In the genomic region with DNA sequence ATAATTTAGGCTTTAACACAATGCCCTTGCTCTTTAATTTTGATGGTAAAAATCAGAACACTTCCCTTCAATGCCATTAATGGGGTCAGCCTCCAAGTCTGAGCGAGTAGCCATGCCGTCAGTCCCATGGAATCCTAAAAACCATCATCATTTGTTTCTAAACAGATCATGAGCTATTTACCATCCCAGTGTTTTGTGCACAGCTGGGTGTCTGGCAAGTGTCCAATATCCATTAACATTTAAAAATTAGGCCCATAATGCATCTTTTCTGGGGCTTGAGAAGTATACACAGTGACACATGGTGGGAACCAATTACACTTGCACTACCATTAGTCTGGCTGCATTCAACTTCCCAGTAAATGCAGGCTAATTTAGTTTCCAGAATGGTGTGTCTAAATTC, we compare ENCODE assay signal across 20 cellular contexts.
DNase-seq lines count a peak whose midpoint lies in the region; ATAC-seq and TF ChIP-seq lines count a peak whose summit lies in the region.
"Had no signal": no experiment of that assay in that cellular context is flagged by ENCODE, and none has a peak within 500 bp of the region (broad histone marks: within the 10 kb centered on the region; RNA-seq: fewer than 3 reads in every experiment).

No MANE protein-coding gene starts in this region.

- POLR2A ChIA-PET in CD4-positive, alpha-beta T cell (lab: Charles Lee) = no interaction called here
- POLR2A ChIA-PET in activated CD4-positive, alpha-beta T cell treated with anti-CD3 and anti-CD28 coated beads, Interleukin-2, amount 10 ng/mL, durations not matched to agents 7 days and 5 days (lab: Charles Lee) = no interaction called here

- H3K9me3 Mint-ChIP-seq in CD4-positive, alpha-beta T cell = no peaks in the 10 kb centered on the region
- no peaks in the 10 kb centered on the region for H3K9me3 Mint-ChIP-seq in activated CD4-positive, alpha-beta T cell treated with anti-CD3 and anti-CD28 coated beads, Interleukin-2, amount 10 ng/mL, durations not matched to agents 7 days and 5 days
- H3K9me3 Mint-ChIP-seq: activated B cell treated with CpG ODN at 0.5 μM for 24 hours; activated CD8-positive, alpha-beta T cell treated with anti-CD3 and anti-CD28 coated beads for 36 hours; activated naive CD4-positive, alpha-beta T cell treated with anti-CD3 and anti-CD28 coated beads, Interleukin-2, amount 50 U/mL, for 24 hours; activated T-cell treated with anti-CD3 and anti-CD28 coated beads, Interleukin-2, amount 50 U/mL, for 4 hours; CD4-positive, alpha-beta memory T cell; T-helper 2 cell treated with Interferon-gamma antibody and Interleukin-4, amounts not matched to agents 5 μg/mL and 100 μg/mL, for 36 hours had no signal

- H3K27me3 ChIP-seq in CD4-positive, alpha-beta T cell (ENCODE audit: control insufficient read depth, insufficient read depth, low read length) = no peaks in the 10 kb centered on the region
- H3K27me3 ChIP-seq: SJSA1, vagina had no signal

- intact Hi-C loops in CD4-positive, alpha-beta T cell (cut with DNase I, micrococcal nuclease) = no loop called here

- peaks cover 22% of the 10 kb centered on the region for H3K27me3 Mint-ChIP-seq in CD4-positive, alpha-beta T cell
- H3K27me3 Mint-ChIP-seq in activated CD4-positive, alpha-beta T cell treated with anti-CD3 and anti-CD28 coated beads, Interleukin-2, amount 10 ng/mL, durations not matched to agents 7 days and 5 days = peaks cover 7% of the 10 kb centered on the region
- H3K27me3 Mint-ChIP-seq: activated B cell treated with CpG ODN at 0.5 μM for 24 hours had no signal

- no peak overlapping the region for H3K27ac ChIP-seq in CD4-positive, alpha-beta T cell (ENCODE audit: low read depth, low read length)
- H3K27ac ChIP-seq: SJSA1, vagina had no signal

- H3K36me3 Mint-ChIP-seq in CD4-positive, alpha-beta T cell (ENCODE audit: low read depth) = no peaks in the 10 kb centered on the region
- no peaks in the 10 kb centered on the region for H3K36me3 Mint-ChIP-seq in activated CD4-positive, alpha-beta T cell treated with anti-CD3 and anti-CD28 coated beads, Interleukin-2, amount 10 ng/mL, durations not matched to agents 7 days and 5 days (ENCODE audit: low read depth)
- H3K36me3 Mint-ChIP-seq: activated naive CD4-positive, alpha-beta T cell treated with anti-CD3 and anti-CD28 coated beads, Interleukin-2, amount 50 U/mL, for 24 hours; CD4-positive, alpha-beta memory T cell had no signal

- peak; percentile 35 for DNase-seq in NCI-H82 (lab: John Stamatoyannopoulos, UW)
- DNase-seq in NCI-H82 treated with DMSO at 0.1 percent for 48 hours (lab: John Stamatoyannopoulos, UW; ENCODE audit: unreplicated experiment) = no peak
- DNase-seq in NCI-H2227 (lab: John Stamatoyannopoulos, UW; ENCODE audit: unreplicated experiment) = peak; percentile 89
- DNase-seq in choroid plexus epithelial cell (ENCODE audit: low read depth) = peak; percentile 19
- no peak for DNase-seq in CD4-positive, alpha-beta T cell
- no peak for DNase-seq in activated CD4-positive, alpha-beta T cell treated with anti-CD3 and anti-CD28 coated beads, Interleukin-2, amount 10 ng/mL, durations not matched to agents 7 days and 5 days
- DNase-seq: activated B cell treated with CpG ODN at 0.5 μM for 24 hours; activated CD8-positive, alpha-beta T cell treated with anti-CD3 and anti-CD28 coated beads for 36 hours; activated T-cell treated with anti-CD3 and anti-CD28 coated beads, Interleukin-2, amount 50 U/mL, for 4 hours; CD4-positive, alpha-beta memory T cell; KG1; NCI-H526 treated with DMSO at 0.1 percent for 48 hours; stimulated activated CD8-positive, alpha-beta memory T cell treated with anti-CD3 and anti-CD28 coated beads, Interleukin-4, amount 100 ng/mL, for 48 hours had no signal

- no peak for TF ChIP-seq CTCF in choroid plexus epithelial cell (conservative IDR thresholded peaks at IDR 0.05; ENCODE audit: low read depth, low read length)
- TF ChIP-seq CTCF in CD4-positive, alpha-beta T cell (IDR thresholded peaks at IDR 0.05) = no peak

- no peaks in the 10 kb centered on the region for H3K9me3 ChIP-seq in CD4-positive, alpha-beta T cell (ENCODE audit: control insufficient read depth, low read length)
- H3K9me3 ChIP-seq: SJSA1, vagina had no signal

- CTCF ChIA-PET in CD4-positive, alpha-beta T cell (lab: Charles Lee) = no interaction called here
- CTCF ChIA-PET in activated CD4-positive, alpha-beta T cell treated with anti-CD3 and anti-CD28 coated beads, Interleukin-2, amount 10 ng/mL, durations not matched to agents 7 days and 5 days (lab: Charles Lee) = interaction anchor here (0.5 kb wide), 1 partner anchor 1191 kb away, joined by 3 read pairs; no protein-coding TSS in a partner anchor

- H3K4me3 ChIP-seq in choroid plexus epithelial cell (ENCODE audit: low read depth, low read length) = no peak overlapping the region
- H3K4me3 ChIP-seq: SJSA1, vagina had no signal

- no peak overlapping the region for H3K27ac Mint-ChIP-seq in CD4-positive, alpha-beta T cell
- no peak overlapping the region for H3K27ac Mint-ChIP-seq in activated CD4-positive, alpha-beta T cell treated with anti-CD3 and anti-CD28 coated beads, Interleukin-2, amount 10 ng/mL, durations not matched to agents 7 days and 5 days
- H3K27ac Mint-ChIP-seq: activated B cell treated with CpG ODN at 0.5 μM for 24 hours; activated CD8-positive, alpha-beta T cell treated with anti-CD3 and anti-CD28 coated beads for 36 hours; activated naive CD4-positive, alpha-beta T cell treated with anti-CD3 and anti-CD28 coated beads, Interleukin-2, amount 50 U/mL, for 24 hours; CD4-positive, alpha-beta memory T cell; T-helper 2 cell treated with Interferon-gamma antibody and Interleukin-4, amounts not matched to agents 5 μg/mL and 100 μg/mL, for 36 hours had no signal

- H3K4me1 Mint-ChIP-seq in CD4-positive, alpha-beta T cell (ENCODE audit: low read depth) = no peaks in the 10 kb centered on the region
- H3K4me1 Mint-ChIP-seq in activated CD4-positive, alpha-beta T cell treated with anti-CD3 and anti-CD28 coated beads, Interleukin-2, amount 10 ng/mL, durations not matched to agents 7 days and 5 days = no peaks in the 10 kb centered on the region
- H3K4me1 Mint-ChIP-seq: activated B cell treated with CpG ODN at 0.5 μM for 24 hours; activated naive CD4-positive, alpha-beta T cell treated with anti-CD3 and anti-CD28 coated beads, Interleukin-2, amount 50 U/mL, for 24 hours; CD4-positive, alpha-beta memory T cell had no signal

- H3K4me3 Mint-ChIP-seq in CD4-positive, alpha-beta T cell = no peak overlapping the region
- no peak overlapping the region for H3K4me3 Mint-ChIP-seq in activated CD4-positive, alpha-beta T cell treated with anti-CD3 and anti-CD28 coated beads, Interleukin-2, amount 10 ng/mL, durations not matched to agents 7 days and 5 days
- H3K4me3 Mint-ChIP-seq: activated B cell treated with CpG ODN at 0.5 μM for 24 hours; activated CD8-positive, alpha-beta T cell treated with anti-CD3 and anti-CD28 coated beads for 36 hours; activated naive CD4-positive, alpha-beta T cell treated with anti-CD3 and anti-CD28 coated beads, Interleukin-2, amount 50 U/mL, for 24 hours; activated T-cell treated with anti-CD3 and anti-CD28 coated beads, Interleukin-2, amount 50 U/mL, for 4 hours; CD4-positive, alpha-beta memory T cell; T-helper 2 cell treated with Interferon-gamma antibody and Interleukin-4, amounts not matched to agents 5 μg/mL and 100 μg/mL, for 36 hours had no signal

- ATAC-seq in CD4-positive, alpha-beta T cell (ENCODE audit: poor library complexity) = no peak
- no peak for ATAC-seq in HG03432 (IDR thresholded peaks at IDR 0.05; ENCODE audit: unreplicated experiment)
- no peak for ATAC-seq in GM18858 (IDR thresholded peaks at IDR 0.05; ENCODE audit: unreplicated experiment)
- ATAC-seq: activated CD8-positive, alpha-beta T cell treated with anti-CD3 and anti-CD28 coated beads for 36 hours; activated T-cell treated with anti-CD3 and anti-CD28 coated beads, Interleukin-2, amount 50 U/mL, for 4 hours; Panc1 had no signal

Comparison
In these comparisons a context has a peak if more than half of its experiments do, and no peak if none do; other contexts are left out.
1. DNase-seq: peak in NCI-H82 (single experiment), NCI-H2227 (single experiment) and choroid plexus epithelial cell (single experiment); none in NCI-H82 treated with DMSO at 0.1 percent for 48 hours (single experiment), CD4-positive, alpha-beta T cell (0 of 10) and activated CD4-positive, alpha-beta T cell treated with anti-CD3 and anti-CD28 coated beads, Interleukin-2, amount 10 ng/mL, durations not matched to agents 7 days and 5 days (single experiment).